ENCODE assay signal across 1 cellular context in the genomic region with DNA sequence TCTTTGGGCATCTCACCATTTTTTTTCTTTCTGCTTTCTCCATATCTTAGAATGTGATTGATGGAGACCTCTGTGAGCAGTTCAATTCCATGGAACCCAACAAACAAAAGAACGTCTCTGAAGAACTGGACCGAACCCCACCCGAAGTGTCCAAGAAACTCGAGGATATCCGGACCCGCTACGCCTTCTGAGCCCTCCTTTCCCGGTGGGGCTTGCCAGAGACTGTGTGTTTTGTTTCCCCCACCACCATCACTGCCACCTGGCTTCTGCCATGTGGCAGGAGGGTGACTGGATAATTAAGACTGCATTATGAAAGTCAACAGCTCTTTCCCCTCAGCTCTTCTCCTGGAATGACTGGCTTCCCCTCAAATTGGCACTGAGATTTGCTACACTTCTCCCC.
TF ChIP-seq lines count a peak whose summit lies in the region.

No MANE protein-coding gene starts in this region.

TF ChIP-seq in GM12878, 131 proteins besides CTCF, POLR2A, EP300 and RAD21:
- TF ChIP-seq SMAD5 (IDR thresholded peaks at IDR 0.05; ENCODE audit: low read depth) (no peak), STAT3 (IDR thresholded peaks at IDR 0.05; ENCODE audit: low read depth, low read length) (no peak), TCF3 (IDR thresholded peaks at IDR 0.05; ENCODE audit: borderline replicate concordance, insufficient read depth, low read depth, low read length) (no peak), NR2F1 (conservative IDR thresholded peaks at IDR 0.05) (no peak), SIX5 (IDR thresholded peaks at IDR 0.05; ENCODE audit: low read depth, low read length, severe bottlenecking) (no peak), NFIC (IDR thresholded peaks at IDR 0.05; ENCODE audit: low read depth, low read length) (no peak), FOXM1 (IDR thresholded peaks at IDR 0.05; ENCODE audit: low read depth, low read length) (no peak), BACH1 (IDR thresholded peaks at IDR 0.05; ENCODE audit: borderline replicate concordance) (no peak), ASH2L (IDR thresholded peaks at IDR 0.05; ENCODE audit: borderline replicate concordance, low read depth) (no peak), IKZF2 (IDR thresholded peaks at IDR 0.05) (no peak), MYC (IDR thresholded peaks at IDR 0.05; ENCODE audit: insufficient read depth, insufficient read length, insufficient replicate concordance, low read length, severe bottlenecking) (no peak), GATAD2B (conservative IDR thresholded peaks at IDR 0.05; ENCODE audit: low read depth) (no peak)
- TF ChIP-seq, protein P1, sequence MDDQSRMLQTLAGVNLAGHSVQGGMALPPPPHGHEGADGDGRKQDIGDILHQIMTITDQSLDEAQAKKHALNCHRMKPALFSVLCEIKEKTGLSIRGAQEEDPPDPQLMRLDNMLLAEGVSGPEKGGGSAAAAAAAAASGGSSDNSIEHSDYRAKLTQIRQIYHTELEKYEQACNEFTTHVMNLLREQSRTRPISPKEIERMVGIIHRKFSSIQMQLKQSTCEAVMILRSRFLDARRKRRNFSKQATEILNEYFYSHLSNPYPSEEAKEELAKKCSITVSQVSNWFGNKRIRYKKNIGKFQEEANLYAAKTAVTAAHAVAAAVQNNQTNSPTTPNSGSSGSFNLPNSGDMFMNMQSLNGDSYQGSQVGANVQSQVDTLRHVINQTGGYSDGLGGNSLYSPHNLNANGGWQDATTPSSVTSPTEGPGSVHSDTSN (IDR thresholded peaks at IDR 0.05; ENCODE audit: insufficient replicate concordance, low read depth, low read length), result no peak
- TF ChIP-seq, protein P2, sequence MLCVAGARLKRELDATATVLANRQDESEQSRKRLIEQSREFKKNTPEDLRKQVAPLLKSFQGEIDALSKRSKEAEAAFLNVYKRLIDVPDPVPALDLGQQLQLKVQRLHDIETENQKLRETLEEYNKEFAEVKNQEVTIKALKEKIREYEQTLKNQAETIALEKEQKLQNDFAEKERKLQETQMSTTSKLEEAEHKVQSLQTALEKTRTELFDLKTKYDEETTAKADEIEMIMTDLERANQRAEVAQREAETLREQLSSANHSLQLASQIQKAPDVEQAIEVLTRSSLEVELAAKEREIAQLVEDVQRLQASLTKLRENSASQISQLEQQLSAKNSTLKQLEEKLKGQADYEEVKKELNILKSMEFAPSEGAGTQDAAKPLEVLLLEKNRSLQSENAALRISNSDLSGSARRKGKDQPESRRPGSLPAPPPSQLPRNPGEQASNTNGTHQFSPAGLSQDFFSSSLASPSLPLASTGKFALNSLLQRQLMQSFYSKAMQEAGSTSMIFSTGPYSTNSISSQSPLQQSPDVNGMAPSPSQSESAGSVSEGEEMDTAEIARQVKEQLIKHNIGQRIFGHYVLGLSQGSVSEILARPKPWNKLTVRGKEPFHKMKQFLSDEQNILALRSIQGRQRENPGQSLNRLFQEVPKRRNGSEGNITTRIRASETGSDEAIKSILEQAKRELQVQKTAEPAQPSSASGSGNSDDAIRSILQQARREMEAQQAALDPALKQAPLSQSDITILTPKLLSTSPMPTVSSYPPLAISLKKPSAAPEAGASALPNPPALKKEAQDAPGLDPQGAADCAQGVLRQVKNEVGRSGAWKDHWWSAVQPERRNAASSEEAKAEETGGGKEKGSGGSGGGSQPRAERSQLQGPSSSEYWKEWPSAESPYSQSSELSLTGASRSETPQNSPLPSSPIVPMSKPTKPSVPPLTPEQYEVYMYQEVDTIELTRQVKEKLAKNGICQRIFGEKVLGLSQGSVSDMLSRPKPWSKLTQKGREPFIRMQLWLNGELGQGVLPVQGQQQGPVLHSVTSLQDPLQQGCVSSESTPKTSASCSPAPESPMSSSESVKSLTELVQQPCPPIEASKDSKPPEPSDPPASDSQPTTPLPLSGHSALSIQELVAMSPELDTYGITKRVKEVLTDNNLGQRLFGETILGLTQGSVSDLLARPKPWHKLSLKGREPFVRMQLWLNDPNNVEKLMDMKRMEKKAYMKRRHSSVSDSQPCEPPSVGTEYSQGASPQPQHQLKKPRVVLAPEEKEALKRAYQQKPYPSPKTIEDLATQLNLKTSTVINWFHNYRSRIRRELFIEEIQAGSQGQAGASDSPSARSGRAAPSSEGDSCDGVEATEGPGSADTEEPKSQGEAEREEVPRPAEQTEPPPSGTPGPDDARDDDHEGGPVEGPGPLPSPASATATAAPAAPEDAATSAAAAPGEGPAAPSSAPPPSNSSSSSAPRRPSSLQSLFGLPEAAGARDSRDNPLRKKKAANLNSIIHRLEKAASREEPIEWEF (IDR thresholded peaks at IDR 0.05; ENCODE audit: insufficient replicate concordance, low read depth, low read length), result no peak
- TF ChIP-seq, protein P3, sequence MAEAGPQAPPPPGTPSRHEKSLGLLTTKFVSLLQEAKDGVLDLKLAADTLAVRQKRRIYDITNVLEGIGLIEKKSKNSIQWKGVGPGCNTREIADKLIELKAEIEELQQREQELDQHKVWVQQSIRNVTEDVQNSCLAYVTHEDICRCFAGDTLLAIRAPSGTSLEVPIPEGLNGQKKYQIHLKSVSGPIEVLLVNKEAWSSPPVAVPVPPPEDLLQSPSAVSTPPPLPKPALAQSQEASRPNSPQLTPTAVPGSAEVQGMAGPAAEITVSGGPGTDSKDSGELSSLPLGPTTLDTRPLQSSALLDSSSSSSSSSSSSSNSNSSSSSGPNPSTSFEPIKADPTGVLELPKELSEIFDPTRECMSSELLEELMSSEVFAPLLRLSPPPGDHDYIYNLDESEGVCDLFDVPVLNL (IDR thresholded peaks at IDR 0.05; ENCODE audit: low read depth, low read length), result no peak
TF ChIP-seq in GM12878: peak in this region for 0.
